Comparison of ENCODE assay signal across 2 cellular contexts in the genomic region with DNA sequence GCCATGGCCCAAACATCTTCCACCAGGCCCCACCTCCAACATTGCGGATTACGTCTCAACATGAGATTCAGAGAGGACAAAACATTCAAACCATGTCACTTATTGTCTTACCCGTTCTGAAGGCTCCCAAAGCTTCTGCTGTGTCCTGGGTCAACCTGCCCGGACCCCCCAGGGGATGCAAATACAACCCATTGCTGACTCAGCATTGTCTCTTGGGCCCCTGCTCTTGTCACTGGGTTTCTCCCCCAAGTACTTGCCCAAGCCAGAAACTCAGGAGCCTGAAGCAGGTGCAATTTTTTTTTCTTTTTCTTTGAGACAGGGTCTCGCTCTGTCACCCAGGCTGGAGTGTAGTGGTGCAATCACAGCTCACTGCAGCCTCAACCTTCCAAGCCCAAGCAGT.
TF ChIP-seq lines count a peak whose summit lies in the region.

No MANE protein-coding gene starts in this region.

TF ChIP-seq in HepG2, 621 proteins besides CTCF, POLR2A, EP300 and RAD21:
- no peak for TF ChIP-seq CHD2 (IDR thresholded peaks at IDR 0.05; ENCODE audit: low read depth, low read length)
- peak; percentile 81 to 95 for TF ChIP-seq MAFK (conservative IDR thresholded peaks at IDR 0.05 in 1 of 2, IDR thresholded peaks at IDR 0.05 in 1 of 2; ENCODE audit: low read length in 2 of 2)
- TF ChIP-seq MAFF (IDR thresholded peaks at IDR 0.05; ENCODE audit: low read depth, low read length): peak; percentile 87
- no peak for TF ChIP-seq ZNF556 (CRISPR knock-in tag; IDR thresholded peaks at IDR 0.05; ENCODE audit: borderline replicate concordance)

TF ChIP-seq in K562, 482 proteins besides CTCF, POLR2A, EP300 and RAD21:
- peak; percentile 29; the same call in 1 of the 2 replicates for TF ChIP-seq MAFF (IDR thresholded peaks at IDR 0.05; ENCODE audit: low read length)
- TF ChIP-seq CBX8 (IDR thresholded peaks at IDR 0.05; ENCODE audit: borderline replicate concordance, extremely low read depth, low read depth, low read length, poor library complexity, severe bottlenecking): no peak
- TF ChIP-seq MAFG (tag; conservative IDR thresholded peaks at IDR 0.05): peak; percentile 39; the same call in 1 of the 2 replicates
- TF ChIP-seq ZNF316 (IDR thresholded peaks at IDR 0.05): peak; percentile 56
- no peak for TF ChIP-seq TRIM28 (IDR thresholded peaks at IDR 0.05)
- TF ChIP-seq SRF (CRISPR knock-in tag; IDR thresholded peaks at IDR 0.05): no peak
- no peak for TF ChIP-seq SMARCE1 (IDR thresholded peaks at IDR 0.05)
- TF ChIP-seq NFATC3 (IDR thresholded peaks at IDR 0.05): no peak
- peak; percentile 60; the same call in 1 of the 2 replicates for TF ChIP-seq C11orf30 (IDR thresholded peaks at IDR 0.05; ENCODE audit: low read depth)
- TF ChIP-seq TCF7L2 (IDR thresholded peaks at IDR 0.05; ENCODE audit: low read depth, low read length): no peak
- TF ChIP-seq MAFK (IDR thresholded peaks at IDR 0.05; ENCODE audit: low read length): peak; percentile 55
- no peak for TF ChIP-seq ZNF644 (tag; IDR thresholded peaks at IDR 0.05; ENCODE audit: low read depth)
- TF ChIP-seq CAMTA2 (CRISPR knock-in tag; conservative IDR thresholded peaks at IDR 0.05): no peak
- no peak for TF ChIP-seq FOXJ2 (tag; IDR thresholded peaks at IDR 0.05)
- TF ChIP-seq SIN3A (IDR thresholded peaks at IDR 0.05; ENCODE audit: borderline replicate concordance in 2 of 2, control insufficient read depth in 1 of 2, low read depth in 2 of 2, low read length in 2 of 2): no peak
- no peak for TF ChIP-seq MEF2A (IDR thresholded peaks at IDR 0.05; ENCODE audit: control insufficient read depth, low read depth, low read length)
- TF ChIP-seq, protein P1, sequence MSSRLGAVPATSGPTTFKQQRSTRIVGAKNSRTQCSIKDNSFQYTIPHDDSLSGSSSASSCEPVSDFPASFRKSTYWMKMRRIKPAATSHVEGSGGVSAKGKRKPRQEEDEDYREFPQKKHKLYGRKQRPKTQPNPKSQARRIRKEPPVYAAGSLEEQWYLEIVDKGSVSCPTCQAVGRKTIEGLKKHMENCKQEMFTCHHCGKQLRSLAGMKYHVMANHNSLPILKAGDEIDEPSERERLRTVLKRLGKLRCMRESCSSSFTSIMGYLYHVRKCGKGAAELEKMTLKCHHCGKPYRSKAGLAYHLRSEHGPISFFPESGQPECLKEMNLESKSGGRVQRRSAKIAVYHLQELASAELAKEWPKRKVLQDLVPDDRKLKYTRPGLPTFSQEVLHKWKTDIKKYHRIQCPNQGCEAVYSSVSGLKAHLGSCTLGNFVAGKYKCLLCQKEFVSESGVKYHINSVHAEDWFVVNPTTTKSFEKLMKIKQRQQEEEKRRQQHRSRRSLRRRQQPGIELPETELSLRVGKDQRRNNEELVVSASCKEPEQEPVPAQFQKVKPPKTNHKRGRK (tag; IDR thresholded peaks at IDR 0.05): no peak
- TF ChIP-seq USF1 (CRISPR knock-in tag; IDR thresholded peaks at IDR 0.05): no peak
- no peak for TF ChIP-seq RBM39 (optimal IDR thresholded peaks at IDR 0.05; ENCODE audit: low read depth, low read length)
- TF ChIP-seq LARP7 (IDR thresholded peaks at IDR 0.05): no peak
- no peak for TF ChIP-seq ZNF143 (CRISPR knock-in tag; IDR thresholded peaks at IDR 0.05)
